Comparison of ENCODE assay signal across 24 cellular contexts in genomic region chr9:5448016-5448415, GRCh38. TPM values are rescaled to one million over a fixed set of nuclear protein-coding genes. Genes with fewer than 3 reads are reported as not detected.
DNase-seq lines count a peak whose midpoint lies in the region; ATAC-seq, FAIRE-seq and TF ChIP-seq lines count a peak whose summit lies in the region.
"Had no signal": no experiment of that assay in that cellular context is flagged by ENCODE, and none has a peak within 500 bp of the region (broad histone marks: within the 10 kb centered on the region; RNA-seq: fewer than 3 reads in every experiment).

No MANE protein-coding gene starts in this region.

- no peaks in the 10 kb centered on the region for H3K27me3 ChIP-seq in PC-3 (ENCODE audit: low read length)
- H3K27me3 ChIP-seq in astrocyte (ENCODE audit: insufficient read depth, low read length) = no peaks in the 10 kb centered on the region
- H3K27me3 ChIP-seq in skeletal muscle satellite cell (ENCODE audit: control insufficient read depth, insufficient read depth, low read length) = no peaks in the 10 kb centered on the region
- H3K27me3 ChIP-seq: tibial nerve had no signal

- ATAC-seq in PC-3 = no peak
- ATAC-seq: Panc1 had no signal

- no peaks in the 10 kb centered on the region for H3K9me3 ChIP-seq in PC-3 (ENCODE audit: low read length)
- H3K9me3 ChIP-seq in astrocyte (ENCODE audit: insufficient read depth, low read depth, low read length) = no peaks in the 10 kb centered on the region
- no peaks in the 10 kb centered on the region for H3K9me3 ChIP-seq in skeletal muscle satellite cell (replicated peaks; ENCODE audit: low read length)
- H3K9me3 ChIP-seq: tibial nerve had no signal

- no peak for DNase-seq in activated T-cell treated with anti-CD3 and anti-CD28 coated beads, Interleukin-2, amount 50 U/mL, for 24 hours
- DNase-seq in activated T-cell treated with anti-CD3 and anti-CD28 coated beads, Interleukin-2, amount 50 U/mL, for 1 hour = no peak
- DNase-seq in PC-3 = no peak
- DNase-seq in astrocyte (ENCODE audit: low read depth) = no peak
- no peak for DNase-seq in NCI-H2107 (lab: John Stamatoyannopoulos, UW)
- no peak for DNase-seq in osteocyte (ENCODE audit: extremely low spot score, unreplicated experiment)
- DNase-seq in frontal cortex (ENCODE audit: low spot score in 2 of 2) = no peak
- DNase-seq: activated CD8-positive, alpha-beta memory T cell treated with anti-CD3 and anti-CD28 coated beads, Interleukin-2, amount 50 U/mL, for 48 hours; effector memory CD4-positive, alpha-beta T cell; GF-D8; glutamatergic neuron; NCI-H187; NCI-H2227 treated with DMSO at 0.1 percent for 48 hours; NCI-H82; nephron progenitor cell; stimulated activated CD4-positive, alpha-beta T cell treated with anti-CD3 and anti-CD28 coated beads, Interleukin-1b, Interleukin-23, amount 100 ng/mL, for 48 hours; stimulated activated naive CD4-positive, alpha-beta T cell; T-helper 9 cell had no signal

- H3K27me3 Mint-ChIP-seq in activated T-cell treated with anti-CD3 and anti-CD28 coated beads, Interleukin-2, amount 50 U/mL, for 24 hours = no peaks in the 10 kb centered on the region
- H3K27me3 Mint-ChIP-seq in astrocyte (ENCODE audit: low read depth, unreplicated experiment) (no peaks in the 10 kb centered on the region), osteocyte (ENCODE audit: unreplicated experiment) (no peaks in the 10 kb centered on the region)

- no peaks in the 10 kb centered on the region for H3K9me3 Mint-ChIP-seq in activated T-cell treated with anti-CD3 and anti-CD28 coated beads, Interleukin-2, amount 50 U/mL, for 24 hours
- H3K9me3 Mint-ChIP-seq in astrocyte (ENCODE audit: unreplicated experiment) (peaks cover 4% of the 10 kb centered on the region), osteocyte (ENCODE audit: unreplicated experiment) (no peaks in the 10 kb centered on the region)
- H3K9me3 Mint-ChIP-seq: CD14-positive monocyte, nephron progenitor cell had no signal

- H3K79me2 ChIP-seq in PC-3 (ENCODE audit: low read length) (peaks cover 25% of the 10 kb centered on the region), astrocyte (ENCODE audit: insufficient read depth, low read length) (peaks cover 35% of the 10 kb centered on the region)

- TF ChIP-seq CTCF in PC-3 (conservative IDR thresholded peaks at IDR 0.05; ENCODE audit: low read depth, low read length) (no peak), astrocyte (IDR thresholded peaks at IDR 0.05; ENCODE audit: insufficient read depth, low read depth, low read length) (no peak), osteocyte (IDR thresholded peaks at IDR 0.05) (no peak)

- H2AFZ ChIP-seq in PC-3 (ENCODE audit: low read length) (no peak overlapping the region), astrocyte (ENCODE audit: low read depth, low read length) (no peak overlapping the region)

- POLR2A ChIA-PET in PC-3 (lab: Charles Lee; ENCODE audit: unreplicated experiment) = no interaction called here

- H3K4me3 ChIP-seq in PC-3 (ENCODE audit: low read length) = no peak overlapping the region
- no peak overlapping the region for H3K4me3 ChIP-seq in astrocyte (ENCODE audit: insufficient read depth, low read depth, low read length)
- H3K4me3 ChIP-seq in skeletal muscle satellite cell (ENCODE audit: low read length) = no peak overlapping the region
- H3K4me3 ChIP-seq: tibial nerve had no signal

- peak overlapping the region; percentile 88 for H3K27ac Mint-ChIP-seq in activated T-cell treated with anti-CD3 and anti-CD28 coated beads, Interleukin-2, amount 50 U/mL, for 24 hours
- no peak overlapping the region for H3K27ac Mint-ChIP-seq in astrocyte (ENCODE audit: unreplicated experiment)
- H3K27ac Mint-ChIP-seq in osteocyte (ENCODE audit: unreplicated experiment) = no peak overlapping the region
- H3K27ac Mint-ChIP-seq: brain, CD14-positive monocyte, nephron progenitor cell, progenitor cell of endocrine pancreas had no signal

- peaks cover 28% of the 10 kb centered on the region for H3K36me3 Mint-ChIP-seq in activated T-cell treated with anti-CD3 and anti-CD28 coated beads, Interleukin-2, amount 50 U/mL, for 24 hours (ENCODE audit: low read depth)
- H3K36me3 Mint-ChIP-seq in astrocyte (ENCODE audit: low read depth, unreplicated experiment) (no peaks in the 10 kb centered on the region), osteocyte (ENCODE audit: unreplicated experiment) (no peaks in the 10 kb centered on the region)
- H3K36me3 Mint-ChIP-seq: brain, CD14-positive monocyte had no signal

- H3K4me1 ChIP-seq in PC-3 (ENCODE audit: insufficient read depth, low read length) (peaks cover 60% of the 10 kb centered on the region), astrocyte (ENCODE audit: insufficient read depth, low read length) (peaks cover 27% of the 10 kb centered on the region), skeletal muscle satellite cell (ENCODE audit: control insufficient read depth, insufficient read depth, low read length) (peaks cover 44% of the 10 kb centered on the region)

- intact Hi-C loops in PC-3 (cut with micrococcal nuclease) = no loop called here

- CTCF ChIA-PET in PC-3 (lab: Charles Lee) = no interaction called here

- peak overlapping the region; percentile 91; the same call in 1 of the 2 replicates for H3K4me2 ChIP-seq in PC-3 (ENCODE audit: low read length)
- H3K4me2 ChIP-seq in astrocyte (ENCODE audit: low read length) = no peak overlapping the region
- peak overlapping the region; percentile 15 for H3K4me2 ChIP-seq in skeletal muscle satellite cell (ENCODE audit: low read length)

- peak; percentile 59 for FAIRE-seq in astrocyte (lab: Jason Lieb, UNC)
- FAIRE-seq in frontal cortex (lab: Jason Lieb, UNC) = no peak

- no peaks in the 10 kb centered on the region for H3K9me2 ChIP-seq in PC-3 (replicated peaks; ENCODE audit: low read length)

- peak overlapping the region; percentile 5 for H3K4me3 Mint-ChIP-seq in activated T-cell treated with anti-CD3 and anti-CD28 coated beads, Interleukin-2, amount 50 U/mL, for 24 hours
- H3K4me3 Mint-ChIP-seq in astrocyte (ENCODE audit: unreplicated experiment) (no peak overlapping the region), osteocyte (ENCODE audit: unreplicated experiment) (no peak overlapping the region)
- H3K4me3 Mint-ChIP-seq: CD14-positive monocyte, nephron progenitor cell had no signal

- H3K36me3 ChIP-seq in PC-3 (ENCODE audit: low read depth, low read length) (no peaks in the 10 kb centered on the region), astrocyte (ENCODE audit: insufficient read depth, low read length) (no peaks in the 10 kb centered on the region), skeletal muscle satellite cell (ENCODE audit: insufficient read depth, low read length) (no peaks in the 10 kb centered on the region)
- H3K36me3 ChIP-seq: tibial nerve had no signal

- H3K4me1 Mint-ChIP-seq in activated T-cell treated with anti-CD3 and anti-CD28 coated beads, Interleukin-2, amount 50 U/mL, for 24 hours (ENCODE audit: low read depth) = peaks cover 64% of the 10 kb centered on the region
- peaks cover 13% of the 10 kb centered on the region for H3K4me1 Mint-ChIP-seq in astrocyte (ENCODE audit: low read depth, unreplicated experiment)
- peaks cover 10% of the 10 kb centered on the region for H3K4me1 Mint-ChIP-seq in osteocyte (ENCODE audit: unreplicated experiment)

- no peak overlapping the region for H3K9ac ChIP-seq in PC-3 (ENCODE audit: low read length)
- H3K9ac ChIP-seq in astrocyte (ENCODE audit: low read length) = no peak overlapping the region
- no peak overlapping the region for H3K9ac ChIP-seq in skeletal muscle satellite cell (ENCODE audit: low read depth, low read length)

- H3K27ac ChIP-seq in PC-3 (ENCODE audit: low read length) (peak overlapping the region; percentile 84; the same call in 1 of the 2 replicates), astrocyte (ENCODE audit: low read depth, low read length) (no peak overlapping the region)
- H3K27ac ChIP-seq: tibial nerve had no signal

- H3F3A ChIP-seq in PC-3 (ENCODE audit: low read length, unreplicated experiment) = no peaks in the 10 kb centered on the region

- no TSS peak for BruUV-seq in PC-3 (replicated peaks; lab: Mats Ljungman, UMichigan)

- no peaks in the 10 kb centered on the region for H4K20me1 ChIP-seq in PC-3 (ENCODE audit: low read length)
- H4K20me1 ChIP-seq in astrocyte (ENCODE audit: insufficient read depth, low read length) = no peaks in the 10 kb centered on the region

RNA-seq across cellular contexts. Expression of gene CD274, which starts 2.3 kb away (rescaled TPM):
- total RNA-seq in PC-3 (2014; rRNA removed) = 3.8 and 5.1 TPM in 2 replicates
- total RNA-seq in astrocyte = 20.5 and 21.4 TPM in 2 replicates
- 0.22 and 0.76 TPM in 2 replicates for total RNA-seq in skeletal muscle satellite cell (2012; rRNA removed)
- total RNA-seq in osteocyte = 0.31 and 0.43 TPM in 2 replicates
- under 0.01 TPM for total RNA-seq in frontal cortex

RNA-seq across cellular contexts. Expression of gene PLGRKT, which starts 10.3 kb away (rescaled TPM):
- total RNA-seq in PC-3 (2014; rRNA removed) = 6.4 and 11.4 TPM in 2 replicates
- 10.6 and 14.7 TPM in 2 replicates for total RNA-seq in astrocyte
- 21.5 and 30.4 TPM in 2 replicates for total RNA-seq in skeletal muscle satellite cell (2012; rRNA removed)
- total RNA-seq in osteocyte = 12.4 and 13.9 TPM in 2 replicates
- total RNA-seq in frontal cortex = 23.2 TPM
